In the genomic region with DNA sequence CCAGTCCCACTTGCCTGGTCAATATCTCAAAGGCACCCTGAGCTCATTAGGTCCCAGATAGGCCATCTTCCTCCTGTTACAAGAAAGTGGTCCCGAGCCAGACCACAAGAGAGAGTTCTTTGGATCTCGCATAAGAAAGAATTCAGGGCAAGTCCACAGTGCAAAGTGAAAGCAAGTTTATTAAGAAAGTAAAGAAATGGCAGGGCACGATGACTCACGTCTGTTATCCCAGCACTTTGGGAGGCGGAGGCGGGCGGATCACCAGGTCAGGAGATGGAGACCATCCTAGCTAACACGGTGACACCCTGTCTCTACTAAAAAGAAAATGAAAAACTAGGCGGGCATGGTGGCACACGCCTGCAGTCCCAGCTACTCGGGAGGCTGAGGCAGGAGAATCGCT, we compare ENCODE assay signal across 1 cellular context.
A peak's percentile ranks its signal among the peaks of the same experiment; 100 is the strongest.
TF ChIP-seq lines count a peak whose summit lies in the region.

No MANE protein-coding gene starts in this region.

TF ChIP-seq in IMR-90, 13 proteins besides CTCF, POLR2A, EP300 and RAD21:
- no peak for TF ChIP-seq MXI1 (IDR thresholded peaks at IDR 0.05; ENCODE audit: borderline replicate concordance, low read depth, low read length)
- TF ChIP-seq FOS (IDR thresholded peaks at IDR 0.05; ENCODE audit: low read depth, low read length), result 0 out of 2 replicates have a peak, but pooled peaks have one; percentile 3
